23 cellular contexts compared by ENCODE assay signal in the genomic region with DNA sequence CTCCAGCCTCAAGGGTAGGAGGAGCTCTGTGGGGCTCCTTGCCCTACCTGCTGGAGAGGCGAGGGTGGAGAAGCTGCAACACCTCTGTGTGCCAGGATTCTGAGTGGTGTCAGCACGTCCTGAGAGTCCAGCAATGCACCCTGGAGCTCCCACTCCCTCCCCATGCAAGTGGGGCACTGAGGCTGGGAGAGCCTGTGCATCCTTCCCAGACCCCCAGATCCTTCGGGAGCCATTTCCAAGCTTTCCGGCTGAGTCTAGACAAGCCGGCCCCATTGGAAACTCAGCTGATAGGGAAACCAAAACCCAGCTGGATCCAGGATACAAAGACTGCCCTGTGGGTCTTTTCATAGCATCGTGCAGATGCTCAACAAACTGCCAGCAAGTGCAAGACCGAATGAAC. TPM values are rescaled to one million over a fixed set of nuclear protein-coding genes. Genes with fewer than 3 reads are reported as not detected.
DNase-seq lines count a peak whose midpoint lies in the region; ATAC-seq, FAIRE-seq and TF ChIP-seq lines count a peak whose summit lies in the region.
"Had no signal": no experiment of that assay in that cellular context is flagged by ENCODE, and none has a peak within 500 bp of the region (broad histone marks: within the 10 kb centered on the region; RNA-seq: fewer than 3 reads in every experiment).

No MANE protein-coding gene starts in this region.

- H3K4me1 ChIP-seq in lower lobe of right lung = no peaks in the 10 kb centered on the region
- H3K4me1 ChIP-seq: A549, HAP-1 had no signal

- in situ Hi-C loops in G401 (cut with HindIII; ENCODE audit: low sequenced_read_pairs) = no loop called here

- H3K27me3 ChIP-seq in lower lobe of right lung (ENCODE audit: low read depth) = peaks cover 67% of the 10 kb centered on the region

- H3K36me3 ChIP-seq in lower lobe of right lung = no peaks in the 10 kb centered on the region
- H3K36me3 ChIP-seq: HAP-1 had no signal

- H3K4me3 ChIP-seq in lower lobe of right lung = no peak overlapping the region
- H3K4me3 ChIP-seq: A549, GM12878, HAP-1 had no signal

- no peak overlapping the region for H3K4me3 Mint-ChIP-seq in chondrocyte (ENCODE audit: unreplicated experiment)
- H3K4me3 Mint-ChIP-seq: CD4-positive, alpha-beta memory T cell; HFFc6 had no signal

- peak; percentile 19 for DNase-seq in NCI-H510A treated with DMSO at 0.1 percent for 48 hours (lab: John Stamatoyannopoulos, UW)
- DNase-seq in NCI-H510A (lab: John Stamatoyannopoulos, UW) = no peak
- peak; percentile 5 for DNase-seq in G401 (ENCODE audit: low spot score)
- peak; percentile 44 for DNase-seq in chondrocyte (ENCODE audit: low spot score)
- peak; percentile 17 for DNase-seq in lower lobe of right lung
- no peak for DNase-seq in frontal cortex (ENCODE audit: low spot score in 2 of 2)
- DNase-seq: 8988T; ACHN; AML-193; C1 segment of cervical spinal cord; Calu3; CD4-positive, alpha-beta memory T cell; DMS153; DND-41; GDM1; GOT3; HFFc6 had no signal

- no peak for TF ChIP-seq CTCF in chondrocyte (IDR thresholded peaks at IDR 0.05)
- TF ChIP-seq CTCF in lower lobe of right lung (IDR thresholded peaks at IDR 0.05) = no peak

- H3K9me3 ChIP-seq in lower lobe of right lung = no peaks in the 10 kb centered on the region
- H3K9me3 ChIP-seq: A549, HAP-1 had no signal

- H3K27ac ChIP-seq in lower lobe of right lung = no peak overlapping the region
- H3K27ac ChIP-seq: A549 had no signal

- H3K9me3 Mint-ChIP-seq in chondrocyte (ENCODE audit: low read depth) = no peaks in the 10 kb centered on the region
- H3K9me3 Mint-ChIP-seq: CD4-positive, alpha-beta memory T cell; HFFc6 had no signal

- intact Hi-C loops in lower lobe of right lung (cut with DNase I) = no loop called here

- ATAC-seq in lower lobe of right lung (no peak), HG02571 (IDR thresholded peaks at IDR 0.05; ENCODE audit: unreplicated experiment) (no peak), GM18867 (IDR thresholded peaks at IDR 0.05; ENCODE audit: unreplicated experiment) (no peak)
- ATAC-seq: A549, GM12878 had no signal

- H3K27ac Mint-ChIP-seq in chondrocyte (ENCODE audit: unreplicated experiment) = no peak overlapping the region
- H3K27ac Mint-ChIP-seq: CD4-positive, alpha-beta memory T cell; HFFc6 had no signal

- H3K27me3 Mint-ChIP-seq in chondrocyte (ENCODE audit: low read depth) = peaks cover 77% of the 10 kb centered on the region

- H3K4me1 Mint-ChIP-seq in chondrocyte (ENCODE audit: low read depth) = peaks cover 5% of the 10 kb centered on the region

- no peak for FAIRE-seq in frontal cortex (lab: Jason Lieb, UNC)
- FAIRE-seq: A549, GM12878, H54 had no signal

- H3K36me3 Mint-ChIP-seq in chondrocyte (ENCODE audit: low read depth) = no peaks in the 10 kb centered on the region
- H3K36me3 Mint-ChIP-seq: CD4-positive, alpha-beta memory T cell had no signal

RNA-seq across cellular contexts. Expression of gene FAM163B, which starts 1.8 kb away (rescaled TPM):
- not detected in 2 replicates for total RNA-seq in G401 (2014; rRNA removed; shearing (Covaris generic))
- total RNA-seq in chondrocyte (not detected in 3 replicates), lower lobe of right lung (not detected), frontal cortex (12.6 TPM)
- total RNA-seq: Calu3; CD4-positive, alpha-beta memory T cell; GM12878; HFFc6 had no signal

RNA-seq across cellular contexts. Expression of gene DBH, which starts 28.8 kb away (rescaled TPM):
- total RNA-seq in G401 (2014; rRNA removed; shearing (Covaris generic)) = not detected in 2 replicates
- not detected in 3 replicates for total RNA-seq in chondrocyte
- total RNA-seq in lower lobe of right lung = not detected
- total RNA-seq in frontal cortex = under 0.01 TPM
- total RNA-seq: Calu3, GM12878, HFFc6 had no signal

Comparison
In these comparisons a context has a peak if more than half of its experiments do, and no peak if none do; other contexts are left out.
1. DNase-seq: peak in NCI-H510A treated with DMSO at 0.1 percent for 48 hours (single experiment), G401 (single experiment), chondrocyte (single experiment) and lower lobe of right lung (single experiment); none in NCI-H510A (single experiment) and frontal cortex (0 of 2).
2. RNA of gene FAM163B, which starts 1.8 kb away (total RNA-seq): 12.6 TPM in frontal cortex (single experiment); not detected in lower lobe of right lung (single experiment), not detected in G401 and not detected in chondrocyte; every median in the first group is over 10 times any median in the second.